Comparison of ENCODE assay signal across 12 cellular contexts in the genomic region with DNA sequence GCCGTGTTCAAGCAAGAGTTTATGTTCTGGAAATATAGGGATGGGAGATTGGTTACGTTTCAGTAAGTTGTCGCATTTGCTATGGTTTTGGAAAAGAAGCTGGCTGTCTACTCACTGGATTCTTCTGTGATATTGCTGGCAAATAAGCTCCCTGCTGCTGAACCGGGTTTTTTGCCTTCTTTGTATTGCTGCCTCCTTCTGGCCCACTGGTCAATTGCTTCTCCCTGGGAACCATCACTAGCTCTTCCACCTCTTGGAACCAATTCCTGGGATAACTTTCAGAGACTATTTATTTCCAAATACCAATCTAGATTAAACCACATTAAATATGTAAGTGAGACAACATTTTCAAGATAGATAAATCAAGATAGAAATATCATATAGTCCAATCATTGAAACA. TPM values are rescaled to one million over a fixed set of nuclear protein-coding genes. Genes with fewer than 3 reads are reported as not detected.
DNase-seq lines count a peak whose midpoint lies in the region; ATAC-seq and TF ChIP-seq lines count a peak whose summit lies in the region.
"Had no signal": no experiment of that assay in that cellular context is flagged by ENCODE, and none has a peak within 500 bp of the region (broad histone marks: within the 10 kb centered on the region; RNA-seq: fewer than 3 reads in every experiment).

No MANE protein-coding gene starts in this region.

- TF ChIP-seq CTCF in Panc1 (IDR thresholded peaks at IDR 0.05) (peak; percentile 49), fibroblast of the aortic adventitia (IDR thresholded peaks at IDR 0.05; ENCODE audit: insufficient read depth, low read length) (peak; percentile 43)

- POLR2A ChIA-PET in Panc1 (lab: Charles Lee): no interaction called here

- BruUV-seq in Panc1 (replicated peaks; lab: Mats Ljungman, UMichigan): no TSS peak

- CTCF ChIA-PET in Panc1 (lab: Charles Lee): no interaction called here

- intact Hi-C loops in Panc1 (cut with micrococcal nuclease; ENCODE audit: unreplicated experiment): no loop called here

- no peaks in the 10 kb centered on the region for H3K9me3 ChIP-seq in Panc1 (ENCODE audit: control insufficient read depth, insufficient read depth, low read depth, low read length)

- H3K27ac ChIP-seq in Panc1 (ENCODE audit: low read length): no peak overlapping the region

- no peak for ATAC-seq in Panc1
- ATAC-seq: CD8-positive, alpha-beta T cell had no signal

- no peaks in the 10 kb centered on the region for H3K4me1 ChIP-seq in Panc1 (ENCODE audit: control insufficient read depth, insufficient read depth, low read length)

- H3K27me3 ChIP-seq in Panc1 (ENCODE audit: control insufficient read depth, insufficient read depth, low read length): 0 out of 2 replicates have a peak, but pooled peaks cover 2% of the 10 kb centered on the region

- in situ Hi-C loops in Panc1 (cut with HindIII; ENCODE audit: low pct_unique_long_range_greater_than_20kb, low sequenced_read_pairs): no loop called here

- no peaks in the 10 kb centered on the region for H3K36me3 ChIP-seq in Panc1 (ENCODE audit: control insufficient read depth, insufficient read depth, low read length)

- no peak overlapping the region for H3K4me3 ChIP-seq in Panc1 (ENCODE audit: low read depth in 2 of 2, low read length in 2 of 2)
- H3K4me3 ChIP-seq in fibroblast of the aortic adventitia (ENCODE audit: low read depth, low read length): no peak overlapping the region

- peak; percentile 15 for DNase-seq in A172 (ENCODE audit: low spot score)
- peak; percentile 9 for DNase-seq in GM03348 (ENCODE audit: low spot score)
- DNase-seq in Panc1 (ENCODE audit: low read depth, low spot score): no peak
- peak; percentile 17 for DNase-seq in fibroblast of the aortic adventitia (ENCODE audit: low read depth)
- no peak for DNase-seq in 8988T
- DNase-seq in SW 1271 (lab: John Stamatoyannopoulos, UW): no peak
- no peak for DNase-seq in MV-4-11 (lab: John Stamatoyannopoulos, UW)
- no peak for DNase-seq in nucleus accumbens (lab: John Stamatoyannopoulos, UW)
- DNase-seq: activated CD4-positive, alpha-beta T cell treated with anti-CD3 and anti-CD28 coated beads for 1 hour; activated effector memory CD4-positive, alpha-beta T cell treated with anti-CD3 and anti-CD28 coated beads, Interleukin-2, amount 50 U/mL, for 16 hours; CD8-positive, alpha-beta T cell; NCI-H1694 treated with DMSO at 0.1 percent for 48 hours had no signal

RNA-seq across cellular contexts. Expression of a gene that starts 43.0 kb away (rescaled TPM):
- 18.5 and 27.8 TPM in 2 replicates for total RNA-seq in A172 (2014; rRNA removed; shearing (Covaris generic))
- total RNA-seq in Panc1 (2021; ENCODE audit: unreplicated experiment): 9.2 TPM
- polyA plus RNA-seq in Panc1 (2012; ENCODE audit: insufficient read length): 4.7 TPM
- 10.7 and 16.8 TPM in 2 replicates for total RNA-seq in fibroblast of the aortic adventitia (ENCODE audit: low replicate concordance)

Comparison
In these comparisons a context has a peak if more than half of its experiments do, and no peak if none do; other contexts are left out.
1. DNase-seq: peak in A172 (single experiment), GM03348 (single experiment) and fibroblast of the aortic adventitia (single experiment); none in Panc1 (single experiment), 8988T (single experiment), SW 1271 (0 of 2), MV-4-11 (single experiment) and nucleus accumbens (0 of 56).